ENCODE assay signal across 8 cellular contexts in the genomic region with DNA sequence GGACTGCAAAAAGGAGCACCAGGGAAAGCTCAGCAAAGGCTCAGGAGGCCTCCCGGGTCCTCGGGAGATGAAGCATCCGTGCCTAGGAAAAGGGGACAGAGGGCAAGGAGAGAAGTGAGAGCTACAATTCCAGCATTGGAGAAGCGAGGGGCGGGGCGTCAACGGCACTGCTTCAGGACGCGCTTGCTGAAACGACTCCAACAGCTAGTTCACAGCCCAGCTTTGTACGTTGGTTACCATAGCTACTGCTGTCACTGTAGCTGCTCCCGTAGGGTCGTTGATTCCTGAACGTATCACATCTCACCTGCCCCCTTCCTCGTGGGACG.
A peak's percentile ranks its signal among the peaks of the same experiment; 100 is the strongest.
DNase-seq lines count a peak whose midpoint lies in the region; ATAC-seq and TF ChIP-seq lines count a peak whose summit lies in the region.

No MANE protein-coding gene starts in this region.

- BruUV-seq in PC-9 (replicated peaks; lab: Mats Ljungman, UMichigan): no TSS peak

- no peaks in the 10 kb centered on the region for H3F3A ChIP-seq in PC-9 (ENCODE audit: insufficient read depth, low read depth)

- H3K79me2 ChIP-seq in PC-9 (ENCODE audit: low read depth) (no peaks in the 10 kb centered on the region), trophoblast cell (ENCODE audit: control insufficient read depth, insufficient read depth, low read length, poor library complexity) (no peaks in the 10 kb centered on the region)

- CTCF ChIA-PET in PC-9 (lab: Charles Lee): interaction anchor here (0.7 to 1.6 kb wide), 9 partner anchors 14 to 1621 kb away, joined by 3 to 16 read pairs (median 4); no protein-coding TSS in a partner anchor

- ATAC-seq in HG02610 (IDR thresholded peaks at IDR 0.05; ENCODE audit: unreplicated experiment): peak; percentile 37

- no peaks in the 10 kb centered on the region for H3K79me1 ChIP-seq in trophoblast cell (ENCODE audit: low read length)

- H3K4me3 ChIP-seq in GM12865 (ENCODE audit: low read depth, low read length) (peak overlapping the region; percentile 50; the same call in 1 of the 2 replicates), PC-9 (peak overlapping the region; percentile 57; the same call in 1 of the 2 replicates), fibroblast of the aortic adventitia (ENCODE audit: low read depth, low read length) (peak overlapping the region; percentile 63), trophoblast cell (ENCODE audit: low read depth, low read length) (peak overlapping the region; percentile 45)

- H3K4me2 ChIP-seq in PC-9 (peak overlapping the region; percentile 90), trophoblast cell (ENCODE audit: low read length) (peak overlapping the region; percentile 69)

- peak overlapping the region; percentile 41; the same call in 1 of the 2 replicates for H2AFZ ChIP-seq in PC-9
- H2AFZ ChIP-seq in trophoblast cell (ENCODE audit: insufficient read depth, low read length, poor library complexity): peak overlapping the region; percentile 47

- no peak overlapping the region for H4K12ac ChIP-seq in trophoblast cell (ENCODE audit: low read depth, low read length)

- no peak overlapping the region for H2AK5ac ChIP-seq in trophoblast cell (ENCODE audit: low read length)

- H3K36me3 ChIP-seq in PC-9 (ENCODE audit: low read depth) (no peaks in the 10 kb centered on the region), trophoblast cell (ENCODE audit: control insufficient read depth in 1 of 2, insufficient read depth in 2 of 2, low read length in 2 of 2) (no peaks in the 10 kb centered on the region)

- H2BK5ac ChIP-seq in trophoblast cell (ENCODE audit: low read depth, low read length, poor library complexity): no peak overlapping the region

- H2BK12ac ChIP-seq in trophoblast cell (ENCODE audit: low read length): no peak overlapping the region

- no peak overlapping the region for H2BK120ac ChIP-seq in trophoblast cell (ENCODE audit: insufficient read depth, low read length, poor library complexity)

- H3K9me3 ChIP-seq in PC-9 (ENCODE audit: insufficient read depth, low read depth): no peaks in the 10 kb centered on the region
- H3K9me3 ChIP-seq in trophoblast cell (ENCODE audit: insufficient read depth, low read depth, low read length): no peaks in the 10 kb centered on the region

- no CpG with 5 or more reads among the region's 16 CpGs for WGBS in trophoblast cell (ENCODE audit: extremely low coverage, insufficient coverage, insufficient read length)

- H3K27ac ChIP-seq in PC-9 (no peak overlapping the region), trophoblast cell (ENCODE audit: low read depth, low read length) (no peak overlapping the region)

- H3K4me1 ChIP-seq in PC-9 (replicated peaks; ENCODE audit: insufficient read depth): no peaks in the 10 kb centered on the region
- peaks cover 5 to 8% of the 10 kb centered on the region in 2 experiments for H3K4me1 ChIP-seq in trophoblast cell (ENCODE audit: control insufficient read depth in 1 of 2, insufficient read depth in 2 of 2, low read length in 2 of 2)

- TF ChIP-seq CTCF in GM12865 (IDR thresholded peaks at IDR 0.05; ENCODE audit: insufficient read depth, low read depth, low read length, missing control alignments) (no peak), PC-9 (conservative IDR thresholded peaks at IDR 0.05) (no peak), fibroblast of the aortic adventitia (IDR thresholded peaks at IDR 0.05; ENCODE audit: insufficient read depth, low read length) (no peak)

- H3K27me3 ChIP-seq in PC-9 (ENCODE audit: insufficient read depth, low read depth) (peaks cover 54% of the 10 kb centered on the region), trophoblast cell (ENCODE audit: insufficient read depth, low read length) (no peaks in the 10 kb centered on the region)

- intact Hi-C loops in PC-9 (cut with micrococcal nuclease; ENCODE audit: unreplicated experiment): loop anchor here (1.0 to 10.0 kb wide), 3 partner anchors 108 to 1280 kb away; a partner anchor contains a TSS

- H4K91ac ChIP-seq in trophoblast cell (ENCODE audit: low read depth, low read length): no peak overlapping the region

- H4K20me1 ChIP-seq in PC-9 (ENCODE audit: insufficient read depth): no peaks in the 10 kb centered on the region; the same call in 1 of the 2 replicates

- no peaks in the 10 kb centered on the region for H3K9me2 ChIP-seq in PC-9 (ENCODE audit: insufficient read depth)

- no peak overlapping the region for H3K14ac ChIP-seq in trophoblast cell (ENCODE audit: low read length)

- no peak overlapping the region for H3K9ac ChIP-seq in trophoblast cell (ENCODE audit: low read length)

- H3K23ac ChIP-seq in trophoblast cell (ENCODE audit: low read length): no peak overlapping the region

- no peak for DNase-seq in GM12865 (ENCODE audit: low read depth)
- peak in 1 of 2 experiments; percentile 40 for DNase-seq in PC-9
- DNase-seq in fibroblast of the aortic adventitia (ENCODE audit: low read depth): no peak
- no peak for DNase-seq in trophoblast cell
- no peak for DNase-seq in NCI-H1436 treated with DMSO at 0.1 percent for 48 hours (lab: John Stamatoyannopoulos, UW)
- DNase-seq in NCI-H1436 (lab: John Stamatoyannopoulos, UW): no peak
- no peak for DNase-seq in kidney tubule cell (ENCODE audit: low spot score)

- POLR2A ChIA-PET in PC-9 (lab: Charles Lee; ENCODE audit: unreplicated experiment): interaction anchor here (0.5 to 0.7 kb wide), 3 partner anchors 570 to 1158 kb away, joined by 3 to 8 read pairs (median 4); no protein-coding TSS in a partner anchor

- H3K18ac ChIP-seq in trophoblast cell (ENCODE audit: low read length): no peak overlapping the region

- no peak overlapping the region for H3K4ac ChIP-seq in trophoblast cell (ENCODE audit: low read depth, low read length)

- H4K8ac ChIP-seq in trophoblast cell (ENCODE audit: low read depth, low read length): no peak overlapping the region
